Comparison of ENCODE assay signal across 17 cellular contexts in the genomic region with DNA sequence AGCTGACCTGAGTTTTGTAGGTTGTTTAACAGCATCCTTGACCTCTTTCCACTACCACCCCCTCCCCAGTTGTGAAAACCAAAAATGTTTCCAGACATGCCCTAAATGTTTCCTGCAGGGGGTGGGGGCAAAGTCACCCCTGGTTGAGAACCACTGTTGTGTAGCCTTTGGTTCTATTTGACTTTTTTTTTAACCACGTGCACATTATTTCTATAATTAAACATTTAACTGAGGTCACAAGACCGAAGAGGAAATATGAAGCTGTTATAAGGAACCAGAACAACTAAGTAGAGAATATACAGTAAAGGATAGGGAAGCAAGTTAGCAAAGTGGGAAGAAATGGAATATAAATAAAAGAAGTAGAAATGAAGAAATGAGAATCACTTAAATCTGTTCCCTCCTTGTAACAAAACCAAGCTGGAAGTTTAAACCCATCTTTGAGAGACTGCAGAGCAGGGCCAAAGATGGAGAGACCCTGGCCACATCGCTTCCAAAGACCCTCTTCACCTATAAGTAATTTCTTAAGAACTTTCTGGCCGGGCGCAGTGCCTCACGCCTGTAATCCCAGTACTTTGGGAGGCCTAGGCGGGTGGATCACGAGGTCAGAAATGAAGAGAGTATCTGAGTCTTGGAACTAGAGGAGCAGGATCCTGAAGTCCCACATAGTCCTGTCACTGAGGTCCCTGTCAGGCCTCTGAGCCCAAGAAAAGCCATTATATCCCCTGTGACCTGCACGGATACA. TPM values are rescaled to one million over a fixed set of nuclear protein-coding genes. Genes with fewer than 3 reads are reported as not detected.
DNase-seq lines count a peak whose midpoint lies in the region; ATAC-seq and TF ChIP-seq lines count a peak whose summit lies in the region.
"Had no signal": no experiment of that assay in that cellular context is flagged by ENCODE, and none has a peak within 500 bp of the region (broad histone marks: within the 10 kb centered on the region; RNA-seq: fewer than 3 reads in every experiment).

No MANE protein-coding gene starts in this region.

- no peaks in the 10 kb centered on the region for H3K27me3 ChIP-seq in Peyer's patch
- no peaks in the 10 kb centered on the region for H3K27me3 ChIP-seq in lower lobe of right lung (ENCODE audit: low read depth)
- H3K27me3 ChIP-seq in stomach: no peaks in the 10 kb centered on the region
- H3K27me3 ChIP-seq: MG63, thyroid gland had no signal

- H3K4me3 ChIP-seq in Peyer's patch: no peak overlapping the region
- H3K4me3 ChIP-seq in lower lobe of right lung: no peak overlapping the region
- no peak overlapping the region for H3K4me3 ChIP-seq in stomach
- H3K4me3 ChIP-seq: MG63, thyroid gland had no signal

- H3K27ac Mint-ChIP-seq in activated naive CD4-positive, alpha-beta T cell treated with anti-CD3 and anti-CD28 coated beads, Interleukin-2, amount 50 U/mL, for 24 hours: peak overlapping the region; percentile 35
- no peak overlapping the region for H3K27ac Mint-ChIP-seq in activated naive CD4-positive, alpha-beta T cell treated with anti-CD3 and anti-CD28 coated beads for 36 hours
- H3K27ac Mint-ChIP-seq: brain had no signal

- H3K27ac ChIP-seq in Peyer's patch (peak overlapping the region; percentile 14 to 75 (median 40)), lower lobe of right lung (peak overlapping the region; percentile 53), stomach (peak overlapping the region in 3 of 5 donors; percentile 3 to 12 (median 10)), RWPE1 (no peak overlapping the region)
- H3K27ac ChIP-seq: thyroid gland had no signal

- no peaks in the 10 kb centered on the region for H3K9me3 Mint-ChIP-seq in activated naive CD4-positive, alpha-beta T cell treated with anti-CD3 and anti-CD28 coated beads, Interleukin-2, amount 50 U/mL, for 24 hours
- H3K9me3 Mint-ChIP-seq in activated naive CD4-positive, alpha-beta T cell treated with anti-CD3 and anti-CD28 coated beads for 36 hours: peaks cover 3% of the 10 kb centered on the region

- no peak for TF ChIP-seq EP300 in stomach (IDR thresholded peaks at IDR 0.05)

- DNase-seq in activated naive CD4-positive, alpha-beta T cell treated with anti-CD3 and anti-CD28 coated beads for 36 hours: no peak
- peak in 2 of 3 donors; percentile 70 for DNase-seq in Peyer's patch
- no peak for DNase-seq in lower lobe of right lung
- DNase-seq in stomach: no peak
- no peak for DNase-seq in RWPE1 (ENCODE audit: low spot score)
- DNase-seq: activated T-cell treated with anti-CD3 and anti-CD28 coated beads, Interleukin-2, amount 50 U/mL, for 48 hours; MG63; NK-92 treated with Interleukin-12 subunit alpha and Interleukin-12 subunit beta, amount 100 ng/mL, for 24 hours; nucleus accumbens; thyroid gland had no signal

- CTCF ChIA-PET in activated naive CD4-positive, alpha-beta T cell treated with anti-CD3 and anti-CD28 coated beads for 36 hours (lab: Charles Lee): interaction anchor here (0.6 to 1.8 kb wide), 4 partner anchors 11 to 25 kb away, joined by 3 to 9 read pairs (median 6); no protein-coding TSS in a partner anchor
- CTCF ChIA-PET in RWPE1 (lab: Yijun Ruan, JAX): interaction anchor here (0.9 to 1.0 kb wide), 2 partner anchors 9 to 33 kb away, joined by 3 to 4 read pairs; no protein-coding TSS in a partner anchor

- 69 to 81% (median 74%) methylated on average over 7 to 9 of the region's 9 CpGs for WGBS in stomach, 5 donors

- H3K36me3 Mint-ChIP-seq in activated naive CD4-positive, alpha-beta T cell treated with anti-CD3 and anti-CD28 coated beads, Interleukin-2, amount 50 U/mL, for 24 hours: peaks cover 3% of the 10 kb centered on the region
- H3K36me3 Mint-ChIP-seq in activated naive CD4-positive, alpha-beta T cell treated with anti-CD3 and anti-CD28 coated beads for 36 hours (ENCODE audit: low read depth): peaks cover 6% of the 10 kb centered on the region

- ATAC-seq in lower lobe of right lung (peak; percentile 51 to 54), GM21381 (IDR thresholded peaks at IDR 0.05; ENCODE audit: unreplicated experiment) (no peak), GM21528 (IDR thresholded peaks at IDR 0.05; ENCODE audit: low FRiP score, unreplicated experiment) (no peak)
- ATAC-seq: activated CD4-positive, CD25-positive, alpha-beta regulatory T cell treated with anti-CD3 and anti-CD28 coated beads, Interleukin-2, amount 50 U/mL, for 24 hours had no signal

- TF ChIP-seq POLR2A in Peyer's patch (IDR thresholded peaks at IDR 0.05) (no peak), stomach (IDR thresholded peaks at IDR 0.05) (no peak)

- peaks cover 60% of the 10 kb centered on the region for H3K4me1 Mint-ChIP-seq in activated naive CD4-positive, alpha-beta T cell treated with anti-CD3 and anti-CD28 coated beads, Interleukin-2, amount 50 U/mL, for 24 hours
- peaks cover 46% of the 10 kb centered on the region for H3K4me1 Mint-ChIP-seq in activated naive CD4-positive, alpha-beta T cell treated with anti-CD3 and anti-CD28 coated beads for 36 hours (ENCODE audit: low read depth)

- no peaks in the 10 kb centered on the region for H3K36me3 ChIP-seq in Peyer's patch
- H3K36me3 ChIP-seq in lower lobe of right lung: no peaks in the 10 kb centered on the region
- peaks cover 0 to 7% (median 5%) of the 10 kb centered on the region in 4 donors for H3K36me3 ChIP-seq in stomach
- H3K36me3 ChIP-seq: thyroid gland had no signal

- POLR2A ChIA-PET in RWPE1 (lab: Yijun Ruan, JAX; ENCODE audit: low non-redundant PET): no interaction called here

- intact Hi-C loops in activated naive CD4-positive, alpha-beta T cell treated with anti-CD3 and anti-CD28 coated beads for 36 hours (cut with micrococcal nuclease): no loop called here
- intact Hi-C loops in lower lobe of right lung (cut with DNase I): no loop called here
- intact Hi-C loops in stomach (cut with DNase I; ENCODE audit: low total_unique reads): no loop called here

- H3K4me1 ChIP-seq in Peyer's patch (peaks cover 0 to 21% (median 2%) of the 10 kb centered on the region in 4 donors), lower lobe of right lung (peaks cover 19% of the 10 kb centered on the region), stomach (peaks cover 0 to 5% (median 0%) of the 10 kb centered on the region in 4 donors)

- no peak for TF ChIP-seq CTCF in Peyer's patch (IDR thresholded peaks at IDR 0.05)
- TF ChIP-seq CTCF in lower lobe of right lung (IDR thresholded peaks at IDR 0.05): no peak
- no peak for TF ChIP-seq CTCF in stomach (IDR thresholded peaks at IDR 0.05)
- TF ChIP-seq CTCF in RWPE1 (conservative IDR thresholded peaks at IDR 0.05; ENCODE audit: low read depth): no peak

- H3K9me3 ChIP-seq in Peyer's patch (no peaks in the 10 kb centered on the region), lower lobe of right lung (no peaks in the 10 kb centered on the region), stomach (no peaks in the 10 kb centered on the region)
- H3K9me3 ChIP-seq: thyroid gland had no signal

- peak overlapping the region; percentile 27 for H3K4me3 Mint-ChIP-seq in activated naive CD4-positive, alpha-beta T cell treated with anti-CD3 and anti-CD28 coated beads, Interleukin-2, amount 50 U/mL, for 24 hours
- H3K4me3 Mint-ChIP-seq in activated naive CD4-positive, alpha-beta T cell treated with anti-CD3 and anti-CD28 coated beads for 36 hours: no peak overlapping the region
- H3K4me3 Mint-ChIP-seq: brain had no signal

- no peaks in the 10 kb centered on the region for H3K27me3 Mint-ChIP-seq in activated naive CD4-positive, alpha-beta T cell treated with anti-CD3 and anti-CD28 coated beads, Interleukin-2, amount 50 U/mL, for 24 hours
- H3K27me3 Mint-ChIP-seq in activated naive CD4-positive, alpha-beta T cell treated with anti-CD3 and anti-CD28 coated beads for 36 hours (ENCODE audit: low read depth): no peaks in the 10 kb centered on the region

RNA-seq across cellular contexts. Expression of gene SIT1, which starts 14.4 kb away (rescaled TPM):
- total RNA-seq in activated naive CD4-positive, alpha-beta T cell treated with anti-CD3 and anti-CD28 coated beads for 36 hours: 10 to 100 TPM; 44.0 to 45.4 TPM
- total RNA-seq in Peyer's patch (1 to 10 TPM in 1 of 4 donors, not detected in 3; 2.4 TPM), lower lobe of right lung (1.5 TPM), stomach (1 to 10 TPM in 2 of 5 donors, not detected in 3; 2.0 to 2.3 TPM)
- polyA plus RNA-seq in stomach: 1 to 10 TPM in 1 of 3 donors, under 1 TPM in 2; 0.62 to 1.1 (median 0.95) TPM
- total RNA-seq: HT-29, lower leg skin had no signal

RNA-seq across cellular contexts. Expression of gene CD72, which starts 18.1 kb away (rescaled TPM):
- 1 to 10 TPM; 2.9 to 4.5 TPM for total RNA-seq in activated naive CD4-positive, alpha-beta T cell treated with anti-CD3 and anti-CD28 coated beads for 36 hours
- total RNA-seq in Peyer's patch: 10 to 100 TPM in 1 of 4 donors, 1 to 10 TPM in 3; 2.3 to 62.7 (median 4.4) TPM
- total RNA-seq in lower lobe of right lung: 4.5 TPM
- total RNA-seq in stomach: 10 to 100 TPM in 1 of 5 donors, 1 to 10 TPM in 1, not detected in 3; 3.1 to 18.7 TPM
- 1 to 10 TPM in 2 of 3 donors, under 1 TPM in 1; 0.61 to 2.8 (median 1.1) TPM for polyA plus RNA-seq in stomach
- total RNA-seq: HT-29 had no signal

RNA-seq across cellular contexts. Expression of gene RMRP, which starts 21.5 kb away (rescaled TPM):
- total RNA-seq in activated naive CD4-positive, alpha-beta T cell treated with anti-CD3 and anti-CD28 coated beads for 36 hours: over 10,000 TPM in 1 of 2 experiments, 1,000 to 10,000 TPM in 1; 7,381 to 12,571 TPM
- 1,000 to 10,000 TPM in 3 of 4 donors, not detected in 1; 1,673 to 3,824 (median 2,659) TPM for total RNA-seq in Peyer's patch
- total RNA-seq in lower lobe of right lung: 24,340 TPM
- total RNA-seq in stomach: over 10,000 TPM in 4 of 5 donors, 1,000 to 10,000 TPM in 1; 1,379 to 137,340 (median 23,544) TPM
- 10 to 100 TPM in 1 of 3 donors, not detected in 2; 64.3 TPM for polyA plus RNA-seq in stomach

RNA-seq across cellular contexts. Expression of gene CCDC107, which starts 21.8 kb away (rescaled TPM):
- 1 to 10 TPM; 5.6 to 6.4 TPM for total RNA-seq in activated naive CD4-positive, alpha-beta T cell treated with anti-CD3 and anti-CD28 coated beads for 36 hours
- 10 to 100 TPM; 14.0 to 21.9 (median 20.2) TPM for total RNA-seq in Peyer's patch
- 28.9 TPM for total RNA-seq in lower lobe of right lung
- total RNA-seq in stomach: 100 to 1,000 TPM in 1 of 5 donors, 10 to 100 TPM in 4; 15.6 to 104 (median 28.1) TPM
- polyA plus RNA-seq in stomach: 10 to 100 TPM; 58.8 to 86.4 (median 69.7) TPM

RNA-seq across cellular contexts. Expression of gene ARHGEF39, which starts 28.7 kb away (rescaled TPM):
- total RNA-seq in activated naive CD4-positive, alpha-beta T cell treated with anti-CD3 and anti-CD28 coated beads for 36 hours: 10 to 100 TPM; 28.9 to 30.4 TPM
- total RNA-seq in Peyer's patch (10 to 100 TPM in 1 of 4 donors, 1 to 10 TPM in 3; 1.9 to 19.8 (median 4.8) TPM), lower lobe of right lung (1.2 TPM), stomach (10 to 100 TPM in 3 of 5 donors, 1 to 10 TPM in 2; 1.8 to 58.3 (median 11.6) TPM)
- 1 to 10 TPM; 2.8 to 4.3 (median 3.2) TPM for polyA plus RNA-seq in stomach

Comparison
In these comparisons a context has a peak if more than half of its experiments do, and no peak if none do; other contexts are left out.
1. DNase-seq: peak in Peyer's patch (2 of 3); none in activated naive CD4-positive, alpha-beta T cell treated with anti-CD3 and anti-CD28 coated beads for 36 hours (single experiment), lower lobe of right lung (single experiment), stomach (single experiment) and RWPE1 (single experiment).
2. ATAC-seq: peak in lower lobe of right lung (2 of 2); none in GM21381 (single experiment) and GM21528 (single experiment).
3. RNA of gene SIT1, which starts 14.4 kb away (total RNA-seq): 44.0 to 45.4 TPM in activated naive CD4-positive, alpha-beta T cell treated with anti-CD3 and anti-CD28 coated beads for 36 hours; 2.4 TPM in Peyer's patch, 1.5 TPM in lower lobe of right lung (single experiment) and 2.0 to 2.3 TPM in stomach; every median in the first group is over 10 times any median in the second.